In the genomic region with DNA sequence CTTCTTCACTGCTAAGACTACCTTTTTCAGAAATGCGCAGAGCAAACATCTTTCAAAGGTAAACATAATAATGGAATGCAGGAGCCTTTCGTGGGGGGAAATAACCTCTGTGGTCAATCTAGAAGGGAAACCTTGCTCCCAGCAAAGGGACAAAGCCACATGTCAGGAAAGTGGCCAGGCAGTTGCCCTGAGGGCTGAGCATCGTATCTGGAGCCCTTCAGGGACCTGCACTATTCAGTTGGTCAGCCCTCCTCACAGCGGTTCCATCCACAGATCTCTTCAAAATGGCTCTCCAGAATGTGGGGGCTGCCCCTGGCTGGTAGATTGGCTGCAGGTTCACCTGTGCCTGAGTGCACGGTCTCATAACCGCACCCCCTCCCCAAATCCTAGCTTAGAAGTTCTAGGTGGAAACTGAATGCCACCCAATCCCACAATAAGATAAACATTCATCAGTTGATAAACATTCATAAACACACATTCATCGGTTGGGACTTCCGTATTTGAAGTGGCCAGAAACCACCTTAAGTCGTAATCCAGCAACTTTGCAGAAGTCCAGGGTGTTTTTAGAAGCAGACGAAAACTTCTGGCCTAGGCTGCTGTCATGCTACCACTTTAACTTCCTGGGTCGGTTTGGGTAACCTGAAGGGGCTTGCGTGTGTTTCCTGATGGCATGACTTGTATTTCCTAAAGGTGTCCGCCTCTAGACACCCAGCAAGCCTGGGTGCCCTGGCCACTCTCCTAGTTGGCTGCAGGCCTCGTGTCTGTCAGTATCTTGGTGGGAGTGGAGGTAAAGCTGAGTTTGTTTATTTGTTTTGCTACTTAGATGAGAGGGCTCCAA, we compare ENCODE assay signal across 8 cellular contexts.
DNase-seq lines count a peak whose midpoint lies in the region; ATAC-seq lines count a peak whose summit lies in the region.

No MANE protein-coding gene starts in this region.

- peak; percentile 51 for DNase-seq in activated CD4-positive, alpha-beta T cell treated with anti-CD3 and anti-CD28 coated beads for 48 hours
- DNase-seq in activated CD4-positive, alpha-beta T cell treated with anti-CD3 and anti-CD28 coated beads for 1 hour = no peak
- DNase-seq in OCI-M1 (lab: John Stamatoyannopoulos, UW) = peak; percentile 78
- no peak for DNase-seq in central memory CD8-positive, alpha-beta T cell (ENCODE audit: low spot score in 2 of 2)
- DNase-seq in central memory CD4-positive, alpha-beta T cell = no peak
- DNase-seq in NCI-H2171 treated with DMSO at 0.1 percent for 48 hours (lab: John Stamatoyannopoulos, UW) = no peak

- H3K27ac Mint-ChIP-seq in central memory CD8-positive, alpha-beta T cell (ENCODE audit: low read depth) = peak overlapping the region; percentile 85

- H3K36me3 Mint-ChIP-seq in central memory CD8-positive, alpha-beta T cell (ENCODE audit: insufficient read depth) = peaks cover 38% of the 10 kb centered on the region

- no peak for ATAC-seq in central memory CD8-positive, alpha-beta T cell (replicated peaks; ENCODE audit: extremely low read depth, poor library complexity, severe bottlenecking)
- ATAC-seq in GM18873 (IDR thresholded peaks at IDR 0.05; ENCODE audit: low FRiP score, unreplicated experiment) = no peak

- H3K9me3 ChIP-seq in mucosa of rectum (ENCODE audit: control insufficient read depth in 2 of 2, low read length in 2 of 2) = no peaks in the 10 kb centered on the region

- no peaks in the 10 kb centered on the region for H3K27me3 Mint-ChIP-seq in central memory CD8-positive, alpha-beta T cell

- H3K4me3 ChIP-seq in mucosa of rectum (ENCODE audit: low read length in 2 of 2) = peak overlapping the region; percentile 67 to 83

- peak overlapping the region; percentile 95 for H3K4me3 Mint-ChIP-seq in central memory CD8-positive, alpha-beta T cell

- no peaks in the 10 kb centered on the region for H3K9me3 Mint-ChIP-seq in central memory CD8-positive, alpha-beta T cell

- peak overlapping the region; percentile 70 to 72 for H3K9ac ChIP-seq in mucosa of rectum (ENCODE audit: low read depth in 1 of 2, low read length in 2 of 2)

- peak overlapping the region; percentile 66 to 85 for H3K27ac ChIP-seq in mucosa of rectum (ENCODE audit: low read depth in 2 of 2, low read length in 2 of 2)

- H3K4me1 Mint-ChIP-seq in central memory CD8-positive, alpha-beta T cell = peaks cover 77% of the 10 kb centered on the region

- H3K36me3 ChIP-seq in mucosa of rectum (ENCODE audit: control insufficient read depth in 2 of 2, insufficient read depth in 2 of 2, low read length in 2 of 2) = no peaks in the 10 kb centered on the region

- H3K4me1 ChIP-seq in mucosa of rectum (ENCODE audit: control insufficient read depth in 2 of 2, insufficient read depth in 2 of 2, low read length in 2 of 2) = peaks cover 40 to 42% of the 10 kb centered on the region in 2 donors

- no peaks in the 10 kb centered on the region for H3K27me3 ChIP-seq in mucosa of rectum (ENCODE audit: control insufficient read depth in 2 of 2, insufficient read depth in 2 of 2, low read length in 2 of 2)

Comparison
In these comparisons a context has a peak if more than half of its experiments do, and no peak if none do; other contexts are left out.
1. DNase-seq: peak in activated CD4-positive, alpha-beta T cell treated with anti-CD3 and anti-CD28 coated beads for 48 hours (single experiment) and OCI-M1 (single experiment); none in activated CD4-positive, alpha-beta T cell treated with anti-CD3 and anti-CD28 coated beads for 1 hour (single experiment), central memory CD8-positive, alpha-beta T cell (0 of 2), central memory CD4-positive, alpha-beta T cell (single experiment) and NCI-H2171 treated with DMSO at 0.1 percent for 48 hours (single experiment).